1 cellular context compared by ENCODE assay signal in genomic region chr14:65824285-65824977, GRCh38.
TF ChIP-seq lines count a peak whose summit lies in the region.

No MANE protein-coding gene starts in this region.

TF ChIP-seq in H1, 55 proteins besides CTCF, POLR2A, EP300 and RAD21:
- TF ChIP-seq BCL11A (IDR thresholded peaks at IDR 0.05; ENCODE audit: low read depth in 2 of 2, low read length in 2 of 2) (no peak), BRCA1 (IDR thresholded peaks at IDR 0.05; ENCODE audit: low read depth, low read length) (no peak), TAF1 (IDR thresholded peaks at IDR 0.05; ENCODE audit: low read depth, low read length) (no peak), ATF3 (IDR thresholded peaks at IDR 0.05; ENCODE audit: insufficient read depth, low read depth, low read length) (no peak), GABPA (IDR thresholded peaks at IDR 0.05; ENCODE audit: borderline replicate concordance, insufficient read depth, low read length) (no peak), JUN (IDR thresholded peaks at IDR 0.05; ENCODE audit: low read depth, low read length) (no peak), TEAD4 (IDR thresholded peaks at IDR 0.05; ENCODE audit: low read depth, low read length) (no peak), SP1 (IDR thresholded peaks at IDR 0.05; ENCODE audit: low read depth, low read length) (no peak), RXRA (IDR thresholded peaks at IDR 0.05; ENCODE audit: insufficient read depth, low read depth, low read length) (no peak), SUZ12 (IDR thresholded peaks at IDR 0.05; ENCODE audit: low read length) (no peak), RBBP5 (IDR thresholded peaks at IDR 0.05; ENCODE audit: borderline replicate concordance, low read depth, low read length) (no peak), TAF7 (optimal IDR thresholded peaks at IDR 0.05; ENCODE audit: borderline replicate concordance, low read depth, low read length) (no peak)
